Comparison of ENCODE assay signal across 19 cellular contexts in the genomic region with DNA sequence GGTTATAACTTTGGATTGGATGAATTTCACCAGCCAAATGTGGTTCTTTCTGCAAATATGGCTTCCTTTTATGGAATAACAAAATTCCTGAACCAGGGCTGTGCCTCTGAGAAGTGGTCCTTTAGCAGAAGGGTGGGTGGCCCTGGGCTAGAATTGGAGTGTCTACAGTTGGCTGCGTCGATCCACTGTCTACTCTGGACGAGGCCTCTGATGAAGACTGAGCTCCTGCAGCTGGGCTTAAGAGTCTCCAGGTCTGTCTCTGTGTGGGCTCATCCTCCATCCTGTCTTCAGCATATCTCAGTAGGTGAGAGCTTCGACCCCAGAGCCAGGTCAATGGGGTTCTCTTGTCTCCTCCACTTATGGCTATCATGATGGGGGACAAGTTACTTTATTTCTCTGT.
"Had no signal": no experiment of that assay in that cellular context is flagged by ENCODE, and none has a peak within 500 bp of the region (broad histone marks: within the 10 kb centered on the region; RNA-seq: fewer than 3 reads in every experiment).

No MANE protein-coding gene starts in this region.

- H3K36me3 ChIP-seq: gastrocnemius medialis, lower lobe of right lung, neutrophil, pancreas, stomach, thyroid gland had no signal

- H3K27me3 ChIP-seq: gastrocnemius medialis, neutrophil, pancreas, thyroid gland had no signal

- H3K27ac ChIP-seq: gastrocnemius medialis, hepatocyte, lower lobe of right lung, neutrophil, pancreas, stomach, thyroid gland had no signal

- ATAC-seq: effector memory CD8-positive, alpha-beta T cell; gastrocnemius medialis; left colon; left ventricle myocardium superior; lower lobe of right lung; natural killer cell; pancreas; sciatic nerve; stimulated activated effector memory CD8-positive, alpha-beta T cell treated with anti-CD3 and anti-CD28 coated beads, Interleukin-12 subunit alpha, Interleukin-12 subunit beta, amount 100 ng/mL, for 72 hours had no signal

- H3K9me3 ChIP-seq: gastrocnemius medialis, lower lobe of right lung, neutrophil, pancreas, stomach, thyroid gland had no signal

- DNase-seq: cerebellar nuclear complex; cortex of kidney; effector memory CD8-positive, alpha-beta T cell; erythroblast; gastrocnemius medialis; left colon; left ventricle myocardium superior; lower lobe of right lung; natural killer cell; pancreas; stimulated activated CD4-positive, alpha-beta T cell treated with anti-CD3 and anti-CD28 coated beads, Interleukin-4, amount 100 ng/mL, for 24 hours; stimulated activated naive CD4-positive, alpha-beta T cell treated with Interleukin-2 at 50 U/mL for 16 hours; stomach; thyroid gland; trophoblast cell had no signal

- H3K4me3 ChIP-seq: gastrocnemius medialis, hepatocyte, lower lobe of right lung, pancreas, stomach, thyroid gland had no signal

- H3K4me1 ChIP-seq: gastrocnemius medialis, lower lobe of right lung, pancreas, thyroid gland had no signal
